In genomic region chr7:747186-747585, GRCh38 we compare ENCODE assay signal across 20 cellular contexts.
"Had no signal": no experiment of that assay in that cellular context is flagged by ENCODE, and none has a peak within 500 bp of the region (broad histone marks: within the 10 kb centered on the region; RNA-seq: fewer than 3 reads in every experiment).

No MANE protein-coding gene starts in this region.

- H3K36me3 ChIP-seq: breast epithelium, neutrophil, right lobe of liver had no signal

- H3K4me3 Mint-ChIP-seq: activated CD4-positive, alpha-beta memory T cell treated with anti-CD3 and anti-CD28 coated beads for 36 hours; activated naive CD4-positive, alpha-beta T cell treated with anti-CD3 and anti-CD28 coated beads, Interleukin-2, amount 50 U/mL, for 24 hours; naive thymus-derived CD8-positive, alpha-beta T cell; type B pancreatic cell had no signal

- H3K27me3 Mint-ChIP-seq: activated CD4-positive, alpha-beta memory T cell treated with anti-CD3 and anti-CD28 coated beads for 36 hours; activated naive CD4-positive, alpha-beta T cell treated with anti-CD3 and anti-CD28 coated beads, Interleukin-2, amount 50 U/mL, for 24 hours; naive thymus-derived CD8-positive, alpha-beta T cell; type B pancreatic cell had no signal

- H3K27ac Mint-ChIP-seq: activated CD4-positive, alpha-beta memory T cell treated with anti-CD3 and anti-CD28 coated beads for 36 hours; activated naive CD4-positive, alpha-beta T cell treated with anti-CD3 and anti-CD28 coated beads, Interleukin-2, amount 50 U/mL, for 24 hours; type B pancreatic cell had no signal

- ATAC-seq: left lobe of liver; naive thymus-derived CD8-positive, alpha-beta T cell; pancreas had no signal

- DNase-seq: activated CD4-positive, alpha-beta memory T cell treated with anti-CD3 and anti-CD28 coated beads for 36 hours; activated CD4-positive, alpha-beta T cell treated with anti-CD3 and anti-CD28 coated beads for 48 hours; activated gamma-delta T cell; activated T-cell treated with anti-CD3 and anti-CD28 coated beads, Interleukin-2, amount 50 U/mL, for 48 hours; foreskin fibroblast; stimulated activated CD4-positive, alpha-beta T cell treated with anti-CD3 and anti-CD28 coated beads, Interleukin-2, amount 100 ng/mL, for 48 hours; stimulated activated naive CD4-positive, alpha-beta T cell; T-helper 9 cell; testis had no signal

- H3K4me1 ChIP-seq: adrenal gland, breast epithelium, right lobe of liver, testis had no signal

- H3K9me3 Mint-ChIP-seq: activated CD4-positive, alpha-beta memory T cell treated with anti-CD3 and anti-CD28 coated beads for 36 hours; activated naive CD4-positive, alpha-beta T cell treated with anti-CD3 and anti-CD28 coated beads, Interleukin-2, amount 50 U/mL, for 24 hours; naive thymus-derived CD8-positive, alpha-beta T cell; type B pancreatic cell had no signal

- H3K9me3 ChIP-seq: adrenal gland, breast epithelium, neutrophil, pancreas, right lobe of liver, testis had no signal

- H3K27me3 ChIP-seq: adrenal gland, breast epithelium, neutrophil, pancreas, right lobe of liver, testis had no signal

- H3K4me1 Mint-ChIP-seq: activated naive CD4-positive, alpha-beta T cell treated with anti-CD3 and anti-CD28 coated beads, Interleukin-2, amount 50 U/mL, for 24 hours had no signal

- H3K27ac ChIP-seq: adrenal gland, breast epithelium, coronary artery, neutrophil, pancreas, right lobe of liver, testis had no signal

- H3K4me3 ChIP-seq: adrenal gland, breast epithelium, coronary artery, pancreas, right lobe of liver, smooth muscle cell, testis had no signal
